ENCODE assay signal across 24 cellular contexts in genomic region chr15:80556694-80557367, GRCh38.
DNase-seq lines count a peak whose midpoint lies in the region; ATAC-seq and TF ChIP-seq lines count a peak whose summit lies in the region.
"Had no signal": no experiment of that assay in that cellular context is flagged by ENCODE, and none has a peak within 500 bp of the region (broad histone marks: within the 10 kb centered on the region; RNA-seq: fewer than 3 reads in every experiment).

No MANE protein-coding gene starts in this region.

- H2BK12ac ChIP-seq in mesenchymal stem cell (ENCODE audit: low read length in 2 of 2): no peak overlapping the region

- intact Hi-C loops in heart right ventricle (cut with DNase I): no loop called here

- no peak overlapping the region for H4K8ac ChIP-seq in mesenchymal stem cell (ENCODE audit: low read length)

- no peaks in the 10 kb centered on the region for H3K9me3 Mint-ChIP-seq in natural killer cell treated with Interleukin-12 subunit alpha and Interleukin-12 subunit beta and Interleukin-15 and Interleukin-18, amount 100 ng/mL, for 72 hours
- H3K9me3 Mint-ChIP-seq in activated naive CD8-positive, alpha-beta T cell treated with anti-CD3 and anti-CD28 coated beads, Interleukin-2, amount 50 U/mL, for 24 hours: no peaks in the 10 kb centered on the region
- H3K9me3 Mint-ChIP-seq: activated CD8-positive, alpha-beta T cell treated with anti-CD3 and anti-CD28 coated beads for 36 hours; endodermal cell; H9 had no signal

- peaks cover 21% of the 10 kb centered on the region for H3K27me3 ChIP-seq in cardiac muscle cell
- peaks cover 0 to 5% (median 0%) of the 10 kb centered on the region in 7 donors for H3K27me3 ChIP-seq in heart right ventricle
- no peaks in the 10 kb centered on the region for H3K27me3 ChIP-seq in mesenchymal stem cell (ENCODE audit: control insufficient read depth in 1 of 2, insufficient read depth in 1 of 2, low read length in 2 of 2)
- H3K27me3 ChIP-seq: BLaER1, SJCRH30 had no signal

- no peak overlapping the region for H2BK5ac ChIP-seq in mesenchymal stem cell (ENCODE audit: low read depth, low read length, poor library complexity, severe bottlenecking)

- H3K9ac ChIP-seq in mesenchymal stem cell (ENCODE audit: low read length): no peak overlapping the region
- H3K9ac ChIP-seq: BLaER1 had no signal

- TF ChIP-seq CTCF in cardiac muscle cell (IDR thresholded peaks at IDR 0.05; ENCODE audit: low read depth, low read length) (no peak), heart right ventricle (IDR thresholded peaks at IDR 0.05) (no peak), astrocyte of the spinal cord (IDR thresholded peaks at IDR 0.05; ENCODE audit: low read depth, low read length) (no peak)

- peaks cover 14% of the 10 kb centered on the region for H3K4me1 ChIP-seq in cardiac muscle cell (ENCODE audit: low read depth)
- H3K4me1 ChIP-seq in heart right ventricle: no peaks in the 10 kb centered on the region
- H3K4me1 ChIP-seq in mesenchymal stem cell (ENCODE audit: control insufficient read depth, insufficient read depth, low read depth, low read length): peaks cover 7% of the 10 kb centered on the region
- H3K4me1 ChIP-seq: SJCRH30 had no signal

- no peak overlapping the region for H3K4me3 ChIP-seq in cardiac muscle cell
- no peak overlapping the region for H3K4me3 ChIP-seq in heart right ventricle
- no peak overlapping the region for H3K4me3 ChIP-seq in astrocyte of the spinal cord (ENCODE audit: low read depth, low read length)
- no peak overlapping the region for H3K4me3 ChIP-seq in mesenchymal stem cell (ENCODE audit: insufficient read depth in 1 of 2, low read depth in 1 of 2, low read length in 2 of 2)
- H3K4me3 ChIP-seq: BLaER1, SJCRH30, skin epidermis had no signal

- 90 to 91% methylated on average over 7 of the region's 7 CpGs for WGBS in heart right ventricle, 2 donors
- WGBS in mesenchymal stem cell: 80% methylated on average over 7 of the region's 7 CpGs

- H3K4me3 Mint-ChIP-seq in natural killer cell treated with Interleukin-12 subunit alpha and Interleukin-12 subunit beta and Interleukin-15 and Interleukin-18, amount 100 ng/mL, for 72 hours: no peak overlapping the region
- H3K4me3 Mint-ChIP-seq in activated naive CD8-positive, alpha-beta T cell treated with anti-CD3 and anti-CD28 coated beads, Interleukin-2, amount 50 U/mL, for 24 hours: no peak overlapping the region
- H3K4me3 Mint-ChIP-seq: activated CD8-positive, alpha-beta T cell treated with anti-CD3 and anti-CD28 coated beads for 36 hours; endodermal cell; H9 had no signal

- H3K4me1 Mint-ChIP-seq in natural killer cell treated with Interleukin-12 subunit alpha and Interleukin-12 subunit beta and Interleukin-15 and Interleukin-18, amount 100 ng/mL, for 72 hours (ENCODE audit: low read depth in 2 of 2): no peaks in the 10 kb centered on the region
- no peaks in the 10 kb centered on the region for H3K4me1 Mint-ChIP-seq in activated naive CD8-positive, alpha-beta T cell treated with anti-CD3 and anti-CD28 coated beads, Interleukin-2, amount 50 U/mL, for 24 hours

- no peaks in the 10 kb centered on the region for H3K9me3 ChIP-seq in cardiac muscle cell (ENCODE audit: low read depth)
- no peaks in the 10 kb centered on the region for H3K9me3 ChIP-seq in heart right ventricle
- peaks cover 3% of the 10 kb centered on the region for H3K9me3 ChIP-seq in mesenchymal stem cell (ENCODE audit: control insufficient read depth, low read length)
- H3K9me3 ChIP-seq: BLaER1, SJCRH30 had no signal

- H3K36me3 Mint-ChIP-seq in natural killer cell treated with Interleukin-12 subunit alpha and Interleukin-12 subunit beta and Interleukin-15 and Interleukin-18, amount 100 ng/mL, for 72 hours: no peaks in the 10 kb centered on the region
- no peaks in the 10 kb centered on the region for H3K36me3 Mint-ChIP-seq in activated naive CD8-positive, alpha-beta T cell treated with anti-CD3 and anti-CD28 coated beads, Interleukin-2, amount 50 U/mL, for 24 hours (ENCODE audit: low read depth)

- no peak overlapping the region for H2AK5ac ChIP-seq in mesenchymal stem cell (ENCODE audit: low read length, severe bottlenecking)

- H3K27me3 Mint-ChIP-seq in natural killer cell treated with Interleukin-12 subunit alpha and Interleukin-12 subunit beta and Interleukin-15 and Interleukin-18, amount 100 ng/mL, for 72 hours: peaks cover 20 to 42% of the 10 kb centered on the region in 2 donors
- peaks cover 10% of the 10 kb centered on the region for H3K27me3 Mint-ChIP-seq in activated naive CD8-positive, alpha-beta T cell treated with anti-CD3 and anti-CD28 coated beads, Interleukin-2, amount 50 U/mL, for 24 hours

- no peaks in the 10 kb centered on the region for H3K36me3 ChIP-seq in cardiac muscle cell
- H3K36me3 ChIP-seq in heart right ventricle: no peaks in the 10 kb centered on the region
- H3K36me3 ChIP-seq in mesenchymal stem cell (ENCODE audit: control insufficient read depth in 1 of 2, insufficient read depth in 2 of 2, low read depth in 1 of 2, low read length in 2 of 2): peaks cover 36 to 48% of the 10 kb centered on the region in 2 experiments
- H3K36me3 ChIP-seq: SJCRH30 had no signal

- H3K23ac ChIP-seq in mesenchymal stem cell (ENCODE audit: low read length in 2 of 2): no peak overlapping the region

- peak overlapping the region in 1 of 2 experiments; percentile 13 for H3K14ac ChIP-seq in mesenchymal stem cell (ENCODE audit: low read length in 2 of 2)

- H3K18ac ChIP-seq in mesenchymal stem cell (ENCODE audit: low read depth in 1 of 2, low read length in 2 of 2): peak overlapping the region in 1 of 2 experiments; percentile 3

- H3K4me2 ChIP-seq in mesenchymal stem cell (ENCODE audit: low read length, poor library complexity, severe bottlenecking): no peak overlapping the region
- H3K4me2 ChIP-seq: BLaER1 had no signal

- peak; percentile 33 to 62 for DNase-seq in cardiac muscle cell (ENCODE audit: low read depth in 1 of 2, low spot score in 1 of 2)
- no peak for DNase-seq in heart right ventricle
- peak; percentile 20 for DNase-seq in astrocyte of the spinal cord (ENCODE audit: low read depth, low spot score)
- DNase-seq in mesenchymal stem cell: peak; percentile 62
- DNase-seq in NCI-H2171 (lab: John Stamatoyannopoulos, UW): no peak
- no peak for DNase-seq in natural killer cell treated with Interleukin-12 subunit alpha and Interleukin-12 subunit beta and Interleukin-15 and Interleukin-18, amount 100 ng/mL, for 72 hours (ENCODE audit: low spot score)
- DNase-seq in activated naive CD8-positive, alpha-beta T cell treated with anti-CD3 and anti-CD28 coated beads, Interleukin-2, amount 50 U/mL, for 24 hours: no peak
- DNase-seq in GF-D8 (lab: John Stamatoyannopoulos, UW): no peak
- DNase-seq: activated CD4-positive, CD25-positive, alpha-beta regulatory T cell treated with anti-CD3 and anti-CD28 coated beads, Interleukin-2, amount 50 U/mL, for 72 hours; activated CD8-positive, alpha-beta T cell treated with anti-CD3 and anti-CD28 coated beads for 36 hours; activated gamma-delta T cell treated with Interleukin-2 at 50 U/mL for 16 hours; activated T-cell treated with anti-CD3 and anti-CD28 coated beads, Interleukin-2, amount 50 U/mL, for 1 hour; COR-L47; cortex of kidney; EL; endodermal cell; H9; mammary epithelial cell; NCI-H1694; NCI-H69; SJCRH30; T-helper 1 cell had no signal

- H4K91ac ChIP-seq in mesenchymal stem cell (ENCODE audit: low read length): no peak overlapping the region

- H3K27ac ChIP-seq in cardiac muscle cell (no peak overlapping the region), heart right ventricle (no peak overlapping the region), mesenchymal stem cell (ENCODE audit: low read length, poor library complexity, severe bottlenecking) (no peak overlapping the region)
- H3K27ac ChIP-seq: BLaER1, SJCRH30, skin epidermis had no signal

- H3K4ac ChIP-seq in mesenchymal stem cell (ENCODE audit: low read depth in 1 of 2, low read length in 2 of 2): no peak overlapping the region

- H2AFZ ChIP-seq in mesenchymal stem cell (ENCODE audit: low read depth, low read length): no peak overlapping the region

- H2BK15ac ChIP-seq in mesenchymal stem cell (ENCODE audit: low read depth, poor library complexity, severe bottlenecking): no peak overlapping the region

- H3K27ac Mint-ChIP-seq in natural killer cell treated with Interleukin-12 subunit alpha and Interleukin-12 subunit beta and Interleukin-15 and Interleukin-18, amount 100 ng/mL, for 72 hours: no peak overlapping the region
- no peak overlapping the region for H3K27ac Mint-ChIP-seq in activated naive CD8-positive, alpha-beta T cell treated with anti-CD3 and anti-CD28 coated beads, Interleukin-2, amount 50 U/mL, for 24 hours
- H3K27ac Mint-ChIP-seq: activated CD8-positive, alpha-beta T cell treated with anti-CD3 and anti-CD28 coated beads for 36 hours; endodermal cell had no signal

- no peak for ATAC-seq in heart right ventricle
- no peak for ATAC-seq in natural killer cell treated with Interleukin-12 subunit alpha and Interleukin-12 subunit beta and Interleukin-15 and Interleukin-18, amount 100 ng/mL, for 72 hours
- no peak for ATAC-seq in activated naive CD8-positive, alpha-beta T cell treated with anti-CD3 and anti-CD28 coated beads, Interleukin-2, amount 50 U/mL, for 24 hours
- ATAC-seq: activated CD8-positive, alpha-beta T cell treated with anti-CD3 and anti-CD28 coated beads for 36 hours had no signal

- in situ Hi-C loops in astrocyte of the spinal cord (cut with HindIII; ENCODE audit: low sequenced_read_pairs): no loop called here

- H2BK120ac ChIP-seq in mesenchymal stem cell (ENCODE audit: low read depth, low read length): no peak overlapping the region

- H3K79me1 ChIP-seq in mesenchymal stem cell (replicated peaks; ENCODE audit: low read length, poor library complexity, severe bottlenecking): peaks cover 1% of the 10 kb centered on the region

Comparison
In these comparisons a context has a peak if more than half of its experiments do, and no peak if none do; other contexts are left out.
1. DNase-seq: peak in cardiac muscle cell (2 of 2), astrocyte of the spinal cord (single experiment) and mesenchymal stem cell (single experiment); none in heart right ventricle (0 of 2), NCI-H2171 (single experiment), natural killer cell treated with Interleukin-12 subunit alpha and Interleukin-12 subunit beta and Interleukin-15 and Interleukin-18, amount 100 ng/mL, for 72 hours (single experiment), activated naive CD8-positive, alpha-beta T cell treated with anti-CD3 and anti-CD28 coated beads, Interleukin-2, amount 50 U/mL, for 24 hours (single experiment) and GF-D8 (single experiment).